In genomic region chr5:120096413-120096812, GRCh38 we compare ENCODE assay signal across 11 cellular contexts.
A peak's percentile ranks its signal among the peaks of the same experiment; 100 is the strongest.
DNase-seq lines count a peak whose midpoint lies in the region; ATAC-seq and TF ChIP-seq lines count a peak whose summit lies in the region.
"Had no signal": no experiment of that assay in that cellular context is flagged by ENCODE, and none has a peak within 500 bp of the region (broad histone marks: within the 10 kb centered on the region; RNA-seq: fewer than 3 reads in every experiment).

No MANE protein-coding gene starts in this region.

- no peak for TF ChIP-seq POLR2A in sigmoid colon (IDR thresholded peaks at IDR 0.05)

- H3K4me3 ChIP-seq in lower lobe of right lung (peak overlapping the region; percentile 0), sigmoid colon (no peak overlapping the region)

- TF ChIP-seq EP300 in sigmoid colon (IDR thresholded peaks at IDR 0.05): no peak

- intact Hi-C loops in lower lobe of right lung (cut with DNase I): no loop called here
- intact Hi-C loops in sigmoid colon (cut with DNase I): no loop called here

- WGBS in sigmoid colon, 2 donors: 34 to 39% methylated on average over 3 of the region's 3 CpGs

- DNase-seq in lower lobe of right lung: no peak
- DNase-seq in sigmoid colon: no peak
- DNase-seq in KBM-7: no peak
- DNase-seq: activated effector memory CD4-positive, alpha-beta T cell treated with anti-CD3 and anti-CD28 coated beads, Interleukin-2, amount 50 U/mL, for 16 hours; T1000; trophoblast cell had no signal

- peak; percentile 73 for ATAC-seq in GM18511 (IDR thresholded peaks at IDR 0.05; ENCODE audit: unreplicated experiment)
- ATAC-seq in HG03039 (IDR thresholded peaks at IDR 0.05; ENCODE audit: unreplicated experiment): peak; percentile 53
- peak; percentile 72 for ATAC-seq in SK-N-SH treated with all-trans-retinoic acid at 6 μM for 48 hours
- ATAC-seq in lower lobe of right lung: peak in 1 of 2 donors; percentile 40
- no peak for ATAC-seq in HG03571 (IDR thresholded peaks at IDR 0.05; ENCODE audit: unreplicated experiment)
- no peak for ATAC-seq in esophagus mucosa

- H3K4me1 ChIP-seq in lower lobe of right lung: no peaks in the 10 kb centered on the region
- H3K4me1 ChIP-seq in sigmoid colon: no peaks in the 10 kb centered on the region

- no peaks in the 10 kb centered on the region for H3K27me3 ChIP-seq in lower lobe of right lung (ENCODE audit: low read depth)
- H3K27me3 ChIP-seq in sigmoid colon: no peaks in the 10 kb centered on the region

- H3K27ac ChIP-seq in lower lobe of right lung (no peak overlapping the region), sigmoid colon (no peak overlapping the region)

- no peak for TF ChIP-seq CTCF in lower lobe of right lung (IDR thresholded peaks at IDR 0.05)
- TF ChIP-seq CTCF in sigmoid colon (IDR thresholded peaks at IDR 0.05): no peak

- in situ Hi-C loops in KBM-7 (cut with MboI; ENCODE audit: low pct_unique_long_range_greater_than_20kb, low sequenced_read_pairs): loop anchor here (25.0 kb wide), 1 partner anchor 366 kb away; the partner anchor contains the start of gene PRR16

- H3K36me3 ChIP-seq in lower lobe of right lung (no peaks in the 10 kb centered on the region), sigmoid colon (no peaks in the 10 kb centered on the region)

- H3K9me3 ChIP-seq in lower lobe of right lung (no peaks in the 10 kb centered on the region), sigmoid colon (no peaks in the 10 kb centered on the region)

TF ChIP-seq in SK-N-SH treated with all-trans-retinoic acid at 6 μM for 48 hours, 23 proteins besides CTCF, POLR2A, EP300 and RAD21:
- TF ChIP-seq ESRRG (CRISPR knock-in tag; IDR thresholded peaks at IDR 0.05) (no peak), CREB5 (CRISPR knock-in tag; IDR thresholded peaks at IDR 0.05; ENCODE audit: low read depth) (no peak), CSDC2 (CRISPR knock-in tag; IDR thresholded peaks at IDR 0.05) (no peak), ZNF565 (CRISPR knock-in tag; conservative IDR thresholded peaks at IDR 0.05; ENCODE audit: low read depth) (no peak), SNAI2 (CRISPR knock-in tag; IDR thresholded peaks at IDR 0.05) (no peak), TCF4 (CRISPR knock-in tag; IDR thresholded peaks at IDR 0.05; ENCODE audit: borderline replicate concordance) (no peak), ISL1 (CRISPR knock-in tag; IDR thresholded peaks at IDR 0.05) (no peak), GLIS3 (CRISPR knock-in tag; IDR thresholded peaks at IDR 0.05) (no peak), ZFP30 (CRISPR knock-in tag; IDR thresholded peaks at IDR 0.05) (no peak), OSR1 (CRISPR knock-in tag; IDR thresholded peaks at IDR 0.05) (no peak), ZFP3 (CRISPR knock-in tag; IDR thresholded peaks at IDR 0.05) (no peak), PATZ1 (CRISPR knock-in tag; IDR thresholded peaks at IDR 0.05; ENCODE audit: borderline replicate concordance) (no peak)
- TF ChIP-seq, protein P1, sequence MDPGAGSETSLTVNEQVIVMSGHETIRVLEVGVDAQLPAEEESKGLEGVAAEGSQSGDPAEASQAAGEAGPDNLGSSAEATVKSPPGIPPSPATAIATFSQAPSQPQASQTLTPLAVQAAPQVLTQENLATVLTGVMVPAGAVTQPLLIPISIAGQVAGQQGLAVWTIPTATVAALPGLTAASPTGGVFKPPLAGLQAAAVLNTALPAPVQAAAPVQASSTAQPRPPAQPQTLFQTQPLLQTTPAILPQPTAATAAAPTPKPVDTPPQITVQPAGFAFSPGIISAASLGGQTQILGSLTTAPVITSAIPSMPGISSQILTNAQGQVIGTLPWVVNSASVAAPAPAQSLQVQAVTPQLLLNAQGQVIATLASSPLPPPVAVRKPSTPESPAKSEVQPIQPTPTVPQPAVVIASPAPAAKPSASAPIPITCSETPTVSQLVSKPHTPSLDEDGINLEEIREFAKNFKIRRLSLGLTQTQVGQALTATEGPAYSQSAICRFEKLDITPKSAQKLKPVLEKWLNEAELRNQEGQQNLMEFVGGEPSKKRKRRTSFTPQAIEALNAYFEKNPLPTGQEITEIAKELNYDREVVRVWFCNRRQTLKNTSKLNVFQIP (CRISPR knock-in tag; IDR thresholded peaks at IDR 0.05; ENCODE audit: borderline replicate concordance, low read depth): no peak
- TF ChIP-seq, protein P2, sequence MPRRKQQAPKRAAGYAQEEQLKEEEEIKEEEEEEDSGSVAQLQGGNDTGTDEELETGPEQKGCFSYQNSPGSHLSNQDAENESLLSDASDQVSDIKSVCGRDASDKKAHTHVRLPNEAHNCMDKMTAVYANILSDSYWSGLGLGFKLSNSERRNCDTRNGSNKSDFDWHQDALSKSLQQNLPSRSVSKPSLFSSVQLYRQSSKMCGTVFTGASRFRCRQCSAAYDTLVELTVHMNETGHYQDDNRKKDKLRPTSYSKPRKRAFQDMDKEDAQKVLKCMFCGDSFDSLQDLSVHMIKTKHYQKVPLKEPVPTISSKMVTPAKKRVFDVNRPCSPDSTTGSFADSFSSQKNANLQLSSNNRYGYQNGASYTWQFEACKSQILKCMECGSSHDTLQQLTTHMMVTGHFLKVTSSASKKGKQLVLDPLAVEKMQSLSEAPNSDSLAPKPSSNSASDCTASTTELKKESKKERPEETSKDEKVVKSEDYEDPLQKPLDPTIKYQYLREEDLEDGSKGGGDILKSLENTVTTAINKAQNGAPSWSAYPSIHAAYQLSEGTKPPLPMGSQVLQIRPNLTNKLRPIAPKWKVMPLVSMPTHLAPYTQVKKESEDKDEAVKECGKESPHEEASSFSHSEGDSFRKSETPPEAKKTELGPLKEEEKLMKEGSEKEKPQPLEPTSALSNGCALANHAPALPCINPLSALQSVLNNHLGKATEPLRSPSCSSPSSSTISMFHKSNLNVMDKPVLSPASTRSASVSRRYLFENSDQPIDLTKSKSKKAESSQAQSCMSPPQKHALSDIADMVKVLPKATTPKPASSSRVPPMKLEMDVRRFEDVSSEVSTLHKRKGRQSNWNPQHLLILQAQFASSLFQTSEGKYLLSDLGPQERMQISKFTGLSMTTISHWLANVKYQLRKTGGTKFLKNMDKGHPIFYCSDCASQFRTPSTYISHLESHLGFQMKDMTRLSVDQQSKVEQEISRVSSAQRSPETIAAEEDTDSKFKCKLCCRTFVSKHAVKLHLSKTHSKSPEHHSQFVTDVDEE (CRISPR knock-in tag; IDR thresholded peaks at IDR 0.05): no peak
- TF ChIP-seq, protein P3, sequence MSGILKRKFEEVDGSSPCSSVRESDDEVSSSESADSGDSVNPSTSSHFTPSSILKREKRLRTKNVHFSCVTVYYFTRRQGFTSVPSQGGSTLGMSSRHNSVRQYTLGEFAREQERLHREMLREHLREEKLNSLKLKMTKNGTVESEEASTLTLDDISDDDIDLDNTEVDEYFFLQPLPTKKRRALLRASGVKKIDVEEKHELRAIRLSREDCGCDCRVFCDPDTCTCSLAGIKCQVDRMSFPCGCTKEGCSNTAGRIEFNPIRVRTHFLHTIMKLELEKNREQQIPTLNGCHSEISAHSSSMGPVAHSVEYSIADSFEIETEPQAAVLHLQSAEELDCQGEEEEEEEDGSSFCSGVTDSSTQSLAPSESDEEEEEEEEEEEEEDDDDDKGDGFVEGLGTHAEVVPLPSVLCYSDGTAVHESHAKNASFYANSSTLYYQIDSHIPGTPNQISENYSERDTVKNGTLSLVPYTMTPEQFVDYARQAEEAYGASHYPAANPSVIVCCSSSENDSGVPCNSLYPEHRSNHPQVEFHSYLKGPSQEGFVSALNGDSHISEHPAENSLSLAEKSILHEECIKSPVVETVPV (CRISPR knock-in tag; IDR thresholded peaks at IDR 0.05): no peak

Comparison
In these comparisons a context has a peak if more than half of its experiments do, and no peak if none do; other contexts are left out.
1. ATAC-seq: peak in GM18511 (single experiment), HG03039 (single experiment) and SK-N-SH treated with all-trans-retinoic acid at 6 μM for 48 hours (single experiment); none in HG03571 (single experiment) and esophagus mucosa (single experiment).